ENCODE assay signal across 22 cellular contexts in genomic region chr12:92950011-92950410, GRCh38. TPM values are rescaled to one million over a fixed set of nuclear protein-coding genes. Genes with fewer than 3 reads are reported as not detected.
DNase-seq lines count a peak whose midpoint lies in the region; ATAC-seq and TF ChIP-seq lines count a peak whose summit lies in the region.
"Had no signal": no experiment of that assay in that cellular context is flagged by ENCODE, and none has a peak within 500 bp of the region (broad histone marks: within the 10 kb centered on the region; RNA-seq: fewer than 3 reads in every experiment).

No MANE protein-coding gene starts in this region.

- H3K4me1 Mint-ChIP-seq in stimulated activated memory B cell treated with anti-CD40 and anti-IgM and Interleukin-4, amounts not matched to agents 10 μg/mL and 1 μg/mL and 100 μg/mL, for 72 hours, result peaks cover 19% of the 10 kb centered on the region
- H3K4me1 Mint-ChIP-seq in glutamatergic neuron (ENCODE audit: low read depth, unreplicated experiment), result no peaks in the 10 kb centered on the region
- H3K4me1 Mint-ChIP-seq: CD8-positive, alpha-beta memory T cell had no signal

- H3K4me3 ChIP-seq in IMR-90 (ENCODE audit: insufficient read depth, low read depth, low read length), result no peak overlapping the region
- H3K4me3 ChIP-seq: BLaER1, GM12878, GM23248 had no signal

- H3K79me1 ChIP-seq in IMR-90 (ENCODE audit: low read depth in 1 of 2, low read length in 2 of 2), result no peaks in the 10 kb centered on the region

- H4K8ac ChIP-seq in IMR-90 (ENCODE audit: low read depth in 2 of 2, low read length in 2 of 2), result no peak overlapping the region

- H3K27me3 Mint-ChIP-seq in stimulated activated memory B cell treated with anti-CD40 and anti-IgM and Interleukin-4, amounts not matched to agents 10 μg/mL and 1 μg/mL and 100 μg/mL, for 72 hours, result no peaks in the 10 kb centered on the region
- H3K27me3 Mint-ChIP-seq in glutamatergic neuron (ENCODE audit: unreplicated experiment), result no peaks in the 10 kb centered on the region
- H3K27me3 Mint-ChIP-seq: B cell had no signal

- H2BK15ac ChIP-seq in IMR-90 (ENCODE audit: low read depth, low read length), result 0 out of 3 replicates have a peak overlapping the region, but pooled peaks have one; percentile 15

- no peak overlapping the region for H2BK120ac ChIP-seq in IMR-90 (ENCODE audit: low read depth, low read length)

- H2BK20ac ChIP-seq in IMR-90 (ENCODE audit: low read depth, low read length), result no peak overlapping the region

- H3K27ac ChIP-seq in IMR-90 (ENCODE audit: insufficient read depth, low read length), result no peak overlapping the region
- H3K27ac ChIP-seq: 22Rv1, BLaER1, C4-2B, GM23248 had no signal

- H3K9me3 ChIP-seq in IMR-90 (ENCODE audit: control insufficient read depth, insufficient read depth, low read length), result peaks cover 5% of the 10 kb centered on the region

- no peak overlapping the region for H2BK5ac ChIP-seq in IMR-90 (ENCODE audit: low read depth, low read length, poor library complexity, severe bottlenecking)

- peaks cover 13% of the 10 kb centered on the region for H3K9me3 Mint-ChIP-seq in stimulated activated memory B cell treated with anti-CD40 and anti-IgM and Interleukin-4, amounts not matched to agents 10 μg/mL and 1 μg/mL and 100 μg/mL, for 72 hours
- H3K9me3 Mint-ChIP-seq in glutamatergic neuron (ENCODE audit: unreplicated experiment), result peaks cover 2% of the 10 kb centered on the region
- H3K9me3 Mint-ChIP-seq: CD4-positive, alpha-beta T cell; CD8-positive, alpha-beta memory T cell had no signal

- H3K4me3 Mint-ChIP-seq in stimulated activated memory B cell treated with anti-CD40 and anti-IgM and Interleukin-4, amounts not matched to agents 10 μg/mL and 1 μg/mL and 100 μg/mL, for 72 hours, result no peak overlapping the region
- no peak overlapping the region for H3K4me3 Mint-ChIP-seq in glutamatergic neuron (ENCODE audit: unreplicated experiment)
- H3K4me3 Mint-ChIP-seq: B cell; CD4-positive, alpha-beta T cell; CD8-positive, alpha-beta memory T cell; H9 had no signal

- H2AK9ac ChIP-seq in IMR-90 (replicated peaks; ENCODE audit: low read depth, low read length, poor library complexity), result no peak overlapping the region

- H3K14ac ChIP-seq in IMR-90 (replicated peaks; ENCODE audit: low read depth, low read length), result no peak overlapping the region

- no peak overlapping the region for H3K9ac ChIP-seq in IMR-90 (ENCODE audit: low read depth, low read length)
- H3K9ac ChIP-seq: BLaER1, GM23248 had no signal

- peak overlapping the region; percentile 38 for H3K27ac Mint-ChIP-seq in stimulated activated memory B cell treated with anti-CD40 and anti-IgM and Interleukin-4, amounts not matched to agents 10 μg/mL and 1 μg/mL and 100 μg/mL, for 72 hours
- H3K27ac Mint-ChIP-seq in glutamatergic neuron (ENCODE audit: unreplicated experiment), result no peak overlapping the region
- H3K27ac Mint-ChIP-seq: B cell; CD4-positive, alpha-beta T cell; CD8-positive, alpha-beta memory T cell had no signal

- no peak for TF ChIP-seq RAD21 in IMR-90 (IDR thresholded peaks at IDR 0.05; ENCODE audit: low read length)

- no peak overlapping the region for H3K23ac ChIP-seq in IMR-90 (ENCODE audit: low read depth, low read length)

- no peak for ATAC-seq in IMR-90 (ENCODE audit: low read depth)
- ATAC-seq in left colon, result peak; percentile 7
- no peak for ATAC-seq in stimulated activated memory B cell treated with anti-CD40 and anti-IgM and Interleukin-4, amounts not matched to agents 10 μg/mL and 1 μg/mL and 100 μg/mL, for 72 hours
- no peak for ATAC-seq in HG03097 (IDR thresholded peaks at IDR 0.05; ENCODE audit: low FRiP score, unreplicated experiment)
- ATAC-seq: GM12878, HCT116 had no signal

- no peak overlapping the region for H4K91ac ChIP-seq in IMR-90 (ENCODE audit: insufficient read depth, low read depth, low read length)

- no peaks in the 10 kb centered on the region for H3K9me1 ChIP-seq in IMR-90 (ENCODE audit: insufficient read depth, low read length)

- H3K4me2 ChIP-seq in IMR-90 (ENCODE audit: low read depth, low read length), result no peak overlapping the region
- H3K4me2 ChIP-seq: BLaER1 had no signal

- dilution Hi-C loops in IMR-90 (cut with HindIII; ENCODE audit: low sequenced_read_pairs, unreplicated experiment), result no loop called here

- TF ChIP-seq CTCF in IMR-90 (conservative IDR thresholded peaks at IDR 0.05; ENCODE audit: low read depth, low read length) (no peak), glutamatergic neuron (IDR thresholded peaks at IDR 0.05; ENCODE audit: partially characterized antibody, unreplicated experiment) (no peak)

- H3K4me1 ChIP-seq in IMR-90 (ENCODE audit: control insufficient read depth, insufficient read depth, low read length), result no peaks in the 10 kb centered on the region
- H3K4me1 ChIP-seq: BLaER1 had no signal

- intact Hi-C loops in IMR-90 (cut with micrococcal nuclease), result no loop called here
- intact Hi-C loops in left colon (cut with DNase I, micrococcal nuclease), result no loop called here

- H4K5ac ChIP-seq in IMR-90 (ENCODE audit: low read depth, low read length), result no peak overlapping the region

- no peaks in the 10 kb centered on the region for H3K27me3 ChIP-seq in IMR-90 (ENCODE audit: control insufficient read depth, insufficient read depth, low read length)
- H3K27me3 ChIP-seq: BLaER1 had no signal

- H4K20me1 ChIP-seq in IMR-90 (ENCODE audit: insufficient read depth, low read length), result no peaks in the 10 kb centered on the region
- H4K20me1 ChIP-seq: BLaER1 had no signal

- TF ChIP-seq POLR2A in IMR-90 (IDR thresholded peaks at IDR 0.05; ENCODE audit: low read depth, low read length), result no peak

- no TSS peak for BruUV-seq in IMR-90 (replicated peaks; lab: Mats Ljungman, UMichigan)

- WGBS in IMR-90 (ENCODE audit: extremely low coverage in 2 of 2, insufficient read length in 1 of 2), 2 experiments, result 60% methylated on average over 1 of the region's 4 CpGs; no CpG with 5 or more reads in 1 of the 2 experiments

- no peak overlapping the region for H2AFZ ChIP-seq in IMR-90 (replicated peaks; ENCODE audit: low read length, poor library complexity)
- H2AFZ ChIP-seq: GM23248 had no signal

- peak overlapping the region; percentile 47; the same call in 1 of the 2 replicates for H3K18ac ChIP-seq in IMR-90 (ENCODE audit: low read depth, low read length)

- no peak overlapping the region; the same call in 1 of the 2 replicates for H3K4ac ChIP-seq in IMR-90 (ENCODE audit: low read depth, low read length)

- POLR2A ChIA-PET in IMR-90 (lab: Charles Lee; ENCODE audit: unreplicated experiment), result no interaction called here

- H2AK5ac ChIP-seq in IMR-90 (ENCODE audit: low read depth, low read length), result no peak overlapping the region

- CTCF ChIA-PET in IMR-90 (lab: Yijun Ruan, JAX), result no interaction called here

- no peaks in the 10 kb centered on the region for H3K36me3 ChIP-seq in IMR-90 (ENCODE audit: control insufficient read depth, insufficient read depth, low read length)

- no peak overlapping the region for H3K56ac ChIP-seq in IMR-90 (ENCODE audit: extremely low read depth, insufficient read depth, low read length)

- DNase-seq in DMS53 (lab: John Stamatoyannopoulos, UW) (peak; percentile 26), DMS53 treated with DMSO at 0.1 percent for 48 hours (lab: John Stamatoyannopoulos, UW; ENCODE audit: unreplicated experiment) (no peak), IMR-90 (no peak), left colon (no peak), NOMO-1 treated with DMSO at 0.1 percent for 48 hours (lab: John Stamatoyannopoulos, UW; ENCODE audit: unreplicated experiment) (no peak), glutamatergic neuron (no peak)
- DNase-seq: Calu3; CD4-positive, alpha-beta T cell; CD8-positive, alpha-beta memory T cell; DMS79; EL; GDM1; GM23248; H9 had no signal

- in situ Hi-C loops in IMR-90 (cut with MboI; ENCODE audit: low sequenced_read_pairs), result no loop called here

- peaks cover 71% of the 10 kb centered on the region for H3K36me3 Mint-ChIP-seq in stimulated activated memory B cell treated with anti-CD40 and anti-IgM and Interleukin-4, amounts not matched to agents 10 μg/mL and 1 μg/mL and 100 μg/mL, for 72 hours
- H3K36me3 Mint-ChIP-seq in glutamatergic neuron (ENCODE audit: unreplicated experiment), result peaks cover 10% of the 10 kb centered on the region

TF ChIP-seq in IMR-90, 13 proteins besides CTCF, POLR2A, EP300 and RAD21:
- TF ChIP-seq CEBPB (IDR thresholded peaks at IDR 0.05; ENCODE audit: low read depth, low read length), result no peak
- TF ChIP-seq MAZ (IDR thresholded peaks at IDR 0.05; ENCODE audit: borderline replicate concordance, low read depth, low read length), result no peak
- no peak for TF ChIP-seq MXI1 (IDR thresholded peaks at IDR 0.05; ENCODE audit: borderline replicate concordance, low read depth, low read length)
- TF ChIP-seq SMC3 (IDR thresholded peaks at IDR 0.05; ENCODE audit: low read depth, low read length), result no peak
- TF ChIP-seq USF2 (IDR thresholded peaks at IDR 0.05; ENCODE audit: low read depth, low read length), result no peak
- TF ChIP-seq, protein P1, sequence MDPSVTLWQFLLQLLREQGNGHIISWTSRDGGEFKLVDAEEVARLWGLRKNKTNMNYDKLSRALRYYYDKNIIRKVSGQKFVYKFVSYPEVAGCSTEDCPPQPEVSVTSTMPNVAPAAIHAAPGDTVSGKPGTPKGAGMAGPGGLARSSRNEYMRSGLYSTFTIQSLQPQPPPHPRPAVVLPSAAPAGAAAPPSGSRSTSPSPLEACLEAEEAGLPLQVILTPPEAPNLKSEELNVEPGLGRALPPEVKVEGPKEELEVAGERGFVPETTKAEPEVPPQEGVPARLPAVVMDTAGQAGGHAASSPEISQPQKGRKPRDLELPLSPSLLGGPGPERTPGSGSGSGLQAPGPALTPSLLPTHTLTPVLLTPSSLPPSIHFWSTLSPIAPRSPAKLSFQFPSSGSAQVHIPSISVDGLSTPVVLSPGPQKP (IDR thresholded peaks at IDR 0.05; ENCODE audit: borderline replicate concordance, low read depth, low read length), result no peak
- TF ChIP-seq RCOR1 (IDR thresholded peaks at IDR 0.05; ENCODE audit: insufficient replicate concordance, low read length), result no peak
TF ChIP-seq in IMR-90: peak in this region for 0.

RNA-seq across cellular contexts. Expression of gene EEA1, which starts 20.9 kb away (rescaled TPM):
- total RNA-seq in IMR-90 (2012; rRNA removed) (12.5 and 23.9 TPM in 2 replicates), left colon (10 to 100 TPM; 32.4 to 33.4 TPM), glutamatergic neuron (ENCODE audit: unreplicated experiment) (12.0 TPM)
- 4.6 and 4.8 TPM in 2 replicates for polyA plus RNA-seq in IMR-90 (2012; rRNA removed)
- 0.26 and 0.33 TPM in 2 replicates for polyA plus RNA-seq in IMR-90 (2012; cell fraction: cytosol; rRNA removed)
- polyA plus RNA-seq in IMR-90 (2012; cell fraction: nucleus; rRNA removed; ENCODE audit: low replicate concordance), result 0.34 and 3.3 TPM in 2 replicates
